In genomic region chr5:150670275-150670960, GRCh38 we compare ENCODE assay signal across 1 cellular context.
TF ChIP-seq lines count a peak whose summit lies in the region.

No MANE protein-coding gene starts in this region.

TF ChIP-seq in GM23338, 12 proteins besides CTCF, POLR2A, EP300 and RAD21 (continued from another document):
- TF ChIP-seq REST (IDR thresholded peaks at IDR 0.05; ENCODE audit: unreplicated experiment) (no peak), ZNF462 (CRISPR knock-in tag; IDR thresholded peaks at IDR 0.05) (no peak)
TF ChIP-seq in GM23338: peak in this region for 0.
